9 cellular contexts compared by ENCODE assay signal in genomic region chr2:176814740-176815367, GRCh38.
DNase-seq lines count a peak whose midpoint lies in the region; ATAC-seq and TF ChIP-seq lines count a peak whose summit lies in the region.
"Had no signal": no experiment of that assay in that cellular context is flagged by ENCODE, and none has a peak within 500 bp of the region (broad histone marks: within the 10 kb centered on the region; RNA-seq: fewer than 3 reads in every experiment).

No MANE protein-coding gene starts in this region.

- peak; percentile 61 to 70 for ATAC-seq in activated T-cell treated with anti-CD3 and anti-CD28 coated beads, Interleukin-2, amount 50 U/mL, for 4 hours
- ATAC-seq in HG02678 (IDR thresholded peaks at IDR 0.05; ENCODE audit: unreplicated experiment) = peak; percentile 65
- peak; percentile 43 to 52 for ATAC-seq in naive thymus-derived CD8-positive, alpha-beta T cell

- no peak overlapping the region for H3K4me3 ChIP-seq in choroid plexus epithelial cell (ENCODE audit: low read depth, low read length)

- POLR2A ChIA-PET in naive thymus-derived CD8-positive, alpha-beta T cell (lab: Charles Lee) = no interaction called here

- no peak overlapping the region for H3K4me3 Mint-ChIP-seq in activated T-cell treated with anti-CD3 and anti-CD28 coated beads, Interleukin-2, amount 50 U/mL, for 4 hours
- peak overlapping the region in 9 of 10 donors; percentile 23 to 69 (median 43) for H3K4me3 Mint-ChIP-seq in naive thymus-derived CD8-positive, alpha-beta T cell
- H3K4me3 Mint-ChIP-seq: central memory CD8-positive, alpha-beta T cell had no signal

- no peak for DNase-seq in activated T-cell treated with anti-CD3 and anti-CD28 coated beads, Interleukin-2, amount 50 U/mL, for 4 hours
- no peak for DNase-seq in activated T-cell treated with anti-CD3 and anti-CD28 coated beads, Interleukin-2, amount 50 U/mL, for 48 hours
- DNase-seq in NCI-H82 (lab: John Stamatoyannopoulos, UW) (peak; percentile 69), choroid plexus epithelial cell (ENCODE audit: low read depth) (peak; percentile 43), GF-D8 (lab: John Stamatoyannopoulos, UW) (no peak)
- peak in 3 of 10 donors; percentile 49 to 57 (median 50) for DNase-seq in naive thymus-derived CD8-positive, alpha-beta T cell
- no peak for DNase-seq in activated effector memory CD4-positive, alpha-beta T cell treated with anti-CD3 and anti-CD28 coated beads, Interleukin-2, amount 50 U/mL, for 16 hours

- no peaks in the 10 kb centered on the region for H3K9me3 Mint-ChIP-seq in activated T-cell treated with anti-CD3 and anti-CD28 coated beads, Interleukin-2, amount 50 U/mL, for 4 hours
- H3K9me3 Mint-ChIP-seq in naive thymus-derived CD8-positive, alpha-beta T cell = no peaks in the 10 kb centered on the region
- H3K9me3 Mint-ChIP-seq: central memory CD8-positive, alpha-beta T cell had no signal

- H3K4me1 Mint-ChIP-seq in activated T-cell treated with anti-CD3 and anti-CD28 coated beads, Interleukin-2, amount 50 U/mL, for 4 hours (ENCODE audit: low read depth) = peaks cover 9% of the 10 kb centered on the region
- peaks cover 16 to 49% (median 39%) of the 10 kb centered on the region in 4 donors for H3K4me1 Mint-ChIP-seq in naive thymus-derived CD8-positive, alpha-beta T cell

- no peaks in the 10 kb centered on the region for H3K36me3 Mint-ChIP-seq in activated T-cell treated with anti-CD3 and anti-CD28 coated beads, Interleukin-2, amount 50 U/mL, for 4 hours (ENCODE audit: insufficient read depth)
- peaks cover 0 to 2% (median 0%) of the 10 kb centered on the region in 3 donors for H3K36me3 Mint-ChIP-seq in naive thymus-derived CD8-positive, alpha-beta T cell

- H3K27me3 Mint-ChIP-seq in activated T-cell treated with anti-CD3 and anti-CD28 coated beads, Interleukin-2, amount 50 U/mL, for 4 hours (ENCODE audit: low read depth) = no peaks in the 10 kb centered on the region
- no peaks in the 10 kb centered on the region for H3K27me3 Mint-ChIP-seq in naive thymus-derived CD8-positive, alpha-beta T cell
- H3K27me3 Mint-ChIP-seq: central memory CD8-positive, alpha-beta T cell had no signal

- TF ChIP-seq CTCF in choroid plexus epithelial cell (conservative IDR thresholded peaks at IDR 0.05; ENCODE audit: low read depth, low read length) = peak; percentile 59

- H3K27ac Mint-ChIP-seq in naive thymus-derived CD8-positive, alpha-beta T cell = peak overlapping the region in 4 of 10 donors; percentile 7 to 88 (median 56)

Comparison
In these comparisons a context has a peak if more than half of its experiments do, and no peak if none do; other contexts are left out.
1. DNase-seq: peak in NCI-H82 (single experiment) and choroid plexus epithelial cell (single experiment); none in activated T-cell treated with anti-CD3 and anti-CD28 coated beads, Interleukin-2, amount 50 U/mL, for 4 hours (single experiment), activated T-cell treated with anti-CD3 and anti-CD28 coated beads, Interleukin-2, amount 50 U/mL, for 48 hours (0 of 2), activated effector memory CD4-positive, alpha-beta T cell treated with anti-CD3 and anti-CD28 coated beads, Interleukin-2, amount 50 U/mL, for 16 hours (single experiment) and GF-D8 (single experiment).
2. Peak in every context shown above with its lines, with median percentiles within 50 percentile points of each other: ATAC-seq.